In genomic region chr10:132446661-132447445, GRCh38 we compare ENCODE assay signal across 8 cellular contexts. TPM values are rescaled to one million over a fixed set of nuclear protein-coding genes. Genes with fewer than 3 reads are reported as not detected.
DNase-seq lines count a peak whose midpoint lies in the region; ATAC-seq lines count a peak whose summit lies in the region.

No MANE protein-coding gene starts in this region.

- H3K9me3 Mint-ChIP-seq in activated naive CD8-positive, alpha-beta T cell (ENCODE audit: low read depth) = no peaks in the 10 kb centered on the region

- peaks cover 40% of the 10 kb centered on the region for H3K4me1 Mint-ChIP-seq in activated naive CD8-positive, alpha-beta T cell (ENCODE audit: low read depth)

- H3K4me3 ChIP-seq in HUES6 (ENCODE audit: low read depth, low read length) (no peak overlapping the region), SK-N-MC (no peak overlapping the region)

- H3K9me3 ChIP-seq in HUES6 (ENCODE audit: control insufficient read depth, insufficient read depth, low read depth, low read length) = no peaks in the 10 kb centered on the region
- no peaks in the 10 kb centered on the region for H3K9me3 ChIP-seq in SK-N-MC (ENCODE audit: low read depth, low read length)

- peak; percentile 76 for ATAC-seq in left colon

- no peaks in the 10 kb centered on the region for H3K36me3 ChIP-seq in HUES6 (ENCODE audit: control insufficient read depth, insufficient read depth, low read length)
- H3K36me3 ChIP-seq in SK-N-MC (ENCODE audit: insufficient read depth, low read length) = no peaks in the 10 kb centered on the region

- peaks cover 55% of the 10 kb centered on the region for H3K4me1 ChIP-seq in HUES6 (ENCODE audit: control insufficient read depth, insufficient read depth, low read length)

- H3K36me3 Mint-ChIP-seq in activated naive CD8-positive, alpha-beta T cell = no peaks in the 10 kb centered on the region

- H3K27me3 ChIP-seq in HUES6 (ENCODE audit: control insufficient read depth, insufficient read depth, low read length) = no peaks in the 10 kb centered on the region

- no peaks in the 10 kb centered on the region for H3K27me3 Mint-ChIP-seq in activated naive CD8-positive, alpha-beta T cell

- DNase-seq in activated gamma-delta T cell treated with Interleukin-2 at 50 U/mL for 16 hours (peak; percentile 56), activated gamma-delta T cell (lab: John Stamatoyannopoulos, UW) (no peak), SK-N-MC (ENCODE audit: low read depth, low spot score) (no peak), left colon (peak; percentile 87 to 93), cortex of kidney (lab: John Stamatoyannopoulos, UW) (no peak)
- peak; percentile 31 for DNase-seq in stimulated activated CD8-positive, alpha-beta memory T cell treated with anti-CD3 and anti-CD28 coated beads, Interleukin-12 subunit alpha, Interleukin-12 subunit beta, amount 100 ng/mL, for 1 hour (ENCODE audit: low read depth)

- H3K27ac Mint-ChIP-seq in activated naive CD8-positive, alpha-beta T cell = peak overlapping the region; percentile 98

- intact Hi-C loops in left colon (cut with DNase I, micrococcal nuclease) = loop anchor here in 1 of 2 donors (5.0 kb wide), 1 partner anchor 55 kb away; no protein-coding TSS in a partner anchor

- H3K9ac ChIP-seq in HUES6 (ENCODE audit: low read length) = peak overlapping the region; percentile 53
- H3K9ac ChIP-seq in SK-N-MC (ENCODE audit: insufficient read length) = peak overlapping the region; percentile 65

- H3K27ac ChIP-seq in HUES6 (ENCODE audit: low read depth, low read length) = peak overlapping the region; percentile 85; the same call in 1 of the 2 replicates
- peak overlapping the region; percentile 97 for H3K27ac ChIP-seq in SK-N-MC

- H3K4me3 Mint-ChIP-seq in activated naive CD8-positive, alpha-beta T cell = peak overlapping the region; percentile 80

RNA-seq across cellular contexts. Expression of gene PWWP2B, which starts 49.9 kb away (rescaled TPM):
- 10 to 100 TPM; 51.9 to 55.3 TPM for total RNA-seq in left colon

Comparison
In these comparisons a context has a peak if more than half of its experiments do, and no peak if none do; other contexts are left out.
1. DNase-seq: peak in activated gamma-delta T cell treated with Interleukin-2 at 50 U/mL for 16 hours (single experiment), left colon (2 of 2) and stimulated activated CD8-positive, alpha-beta memory T cell treated with anti-CD3 and anti-CD28 coated beads, Interleukin-12 subunit alpha, Interleukin-12 subunit beta, amount 100 ng/mL, for 1 hour (single experiment); none in activated gamma-delta T cell (single experiment), SK-N-MC (single experiment) and cortex of kidney (single experiment).